8 cellular contexts compared by ENCODE assay signal in the genomic region with DNA sequence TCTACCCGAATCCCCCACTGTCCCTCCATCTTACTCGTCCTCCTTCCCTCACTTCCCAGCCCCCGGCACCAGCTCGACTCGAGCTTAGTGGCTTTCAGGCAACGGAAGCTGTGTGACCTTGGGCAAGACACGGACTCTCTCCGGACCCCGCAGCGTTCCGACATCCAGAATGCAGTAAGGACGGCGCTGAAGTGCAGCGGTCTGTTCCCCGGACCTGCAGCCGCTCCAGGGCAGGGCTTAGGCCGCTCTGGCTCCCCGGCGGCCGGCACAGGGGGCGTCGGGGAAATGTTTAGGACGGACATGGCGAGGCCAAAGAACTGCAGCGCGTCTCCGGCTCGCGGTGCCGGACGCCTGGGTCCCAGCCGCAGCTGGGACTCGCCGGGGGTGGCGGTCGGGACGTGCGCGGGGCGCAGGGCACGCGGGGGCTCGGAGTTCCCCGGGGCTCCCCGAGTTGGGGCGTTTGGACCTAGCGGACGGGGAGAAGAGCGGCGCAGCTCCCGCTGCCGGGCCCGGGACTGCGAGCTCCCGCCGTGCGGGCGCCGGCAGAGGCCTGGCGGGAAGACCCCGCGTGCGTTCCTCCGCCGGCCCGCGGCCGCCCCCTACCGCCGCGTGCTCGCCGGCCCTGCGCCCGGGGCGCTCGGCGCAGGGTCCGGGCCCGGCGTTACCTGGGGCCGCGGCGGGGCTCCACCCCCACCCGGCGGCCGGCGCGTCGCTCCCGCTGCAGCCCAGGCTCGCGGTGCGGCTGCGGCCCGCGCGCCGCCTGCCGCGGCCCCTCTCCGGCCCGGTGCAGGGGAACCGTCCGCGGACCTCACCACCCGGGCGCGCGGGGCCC. TPM values are rescaled to one million over a fixed set of nuclear protein-coding genes. Genes with fewer than 3 reads are reported as not detected.
DNase-seq lines count a peak whose midpoint lies in the region; ATAC-seq and TF ChIP-seq lines count a peak whose summit lies in the region.

No MANE protein-coding gene starts in this region.

- no peaks in the 10 kb centered on the region for H3K36me3 ChIP-seq in heart left ventricle
- H3K36me3 ChIP-seq in psoas muscle (ENCODE audit: insufficient read depth in 1 of 2, low read depth in 1 of 2), result no peaks in the 10 kb centered on the region

- H3K4me1 ChIP-seq in heart left ventricle, result peaks cover 0 to 57% (median 29%) of the 10 kb centered on the region in 12 donors
- H3K4me1 ChIP-seq in psoas muscle, result peaks cover 19% of the 10 kb centered on the region

- ATAC-seq in GM21526 (IDR thresholded peaks at IDR 0.05; ENCODE audit: low FRiP score, unreplicated experiment) (peak; percentile 41), heart left ventricle (peak in 2 of 4 donors; percentile 33 to 39), psoas muscle (peak; percentile 29 to 57 (median 47)), GM18870 (IDR thresholded peaks at IDR 0.05; ENCODE audit: unreplicated experiment) (no peak)

- H3K9me3 ChIP-seq in heart left ventricle (no peaks in the 10 kb centered on the region), psoas muscle (no peaks in the 10 kb centered on the region)

- TF ChIP-seq CTCF in heart left ventricle (IDR thresholded peaks at IDR 0.05), result peak in 5 of 12 donors; percentile 12 to 36 (median 15)
- peak; percentile 32 for TF ChIP-seq CTCF in psoas muscle (IDR thresholded peaks at IDR 0.05)

- H3K27me3 ChIP-seq in heart left ventricle (no peaks in the 10 kb centered on the region), psoas muscle (ENCODE audit: insufficient read depth in 3 of 3, low read length in 2 of 3) (no peaks in the 10 kb centered on the region)

- intact Hi-C loops in heart left ventricle (cut with DNase I), result loop anchor here in 7 of 10 donors (2.0 to 10.0 kb wide), 5 partner anchors 96 to 128 kb away; a partner anchor contains a TSS
- intact Hi-C loops in psoas muscle (cut with DNase I), result loop anchor here in 1 of 2 donors (10.0 kb wide), 1 partner anchor 128 kb away; a partner anchor contains a TSS

- DNase-seq in NCI-H2227 (lab: John Stamatoyannopoulos, UW; ENCODE audit: unreplicated experiment), result peak; percentile 62
- no peak for DNase-seq in NCI-H2227 treated with DMSO at 0.1 percent for 48 hours (lab: John Stamatoyannopoulos, UW)
- DNase-seq in HuH-7 (ENCODE audit: low spot score), result peak; percentile 70
- DNase-seq in activated effector memory CD4-positive, alpha-beta T cell treated with anti-CD3 and anti-CD28 coated beads, Interleukin-2, amount 50 U/mL, for 16 hours, result peak; percentile 74
- DNase-seq in heart left ventricle, result no peak
- no peak for DNase-seq in psoas muscle

- H3K4me3 ChIP-seq in heart left ventricle (peak overlapping the region; percentile 56 to 82 (median 74)), psoas muscle (peak overlapping the region; percentile 76)

- WGBS in heart left ventricle, 4 donors, result 1 to 4% (median 2%) methylated on average over 26 to 110 of the region's 110 CpGs
- WGBS in psoas muscle, 3 donors, result 1 to 4% (median 3%) methylated on average over 69 to 110 of the region's 110 CpGs

- no peak for TF ChIP-seq POLR2A in heart left ventricle (IDR thresholded peaks at IDR 0.05)

- peak overlapping the region; percentile 66 to 98 (median 91) for H3K27ac ChIP-seq in heart left ventricle
- peak overlapping the region; percentile 80 for H3K27ac ChIP-seq in psoas muscle

RNA-seq across cellular contexts. Expression of a gene that starts 5.6 kb away (rescaled TPM):
- total RNA-seq in heart left ventricle, result 10 to 100 TPM in 8 of 9 donors, 1 to 10 TPM in 1; 9.2 to 35.7 (median 21.0) TPM
- 10 to 100 TPM; 14.4 to 14.8 TPM for polyA plus RNA-seq in heart left ventricle
- 10 to 100 TPM; 14.2 to 22.4 (median 16.5) TPM for total RNA-seq in psoas muscle
- polyA plus RNA-seq in psoas muscle, result 10 to 100 TPM in 1 of 3 donors, 1 to 10 TPM in 2; 5.6 to 10.1 (median 8.3) TPM

RNA-seq across cellular contexts. Expression of a gene that starts 6.3 kb away (rescaled TPM):
- total RNA-seq in heart left ventricle (under 1 TPM in 4 of 9 donors, not detected in 5; 0.08 to 0.67 (median 0.40) TPM), psoas muscle (under 1 TPM in 2 of 4 donors, not detected in 2; 0.13 to 0.30 TPM)
- polyA plus RNA-seq in heart left ventricle (under 1 TPM in 1 of 2 donors, not detected in 1; 0.07 TPM), psoas muscle (under 1 TPM in 2 of 3 donors, not detected in 1; 0.03 to 0.16 TPM)

Comparison
In these comparisons a context has a peak if more than half of its experiments do, and no peak if none do; other contexts are left out.
1. DNase-seq: peak in NCI-H2227 (single experiment), HuH-7 (single experiment) and activated effector memory CD4-positive, alpha-beta T cell treated with anti-CD3 and anti-CD28 coated beads, Interleukin-2, amount 50 U/mL, for 16 hours (single experiment); none in NCI-H2227 treated with DMSO at 0.1 percent for 48 hours (single experiment), heart left ventricle (0 of 5) and psoas muscle (0 of 2).